Comparison of ENCODE assay signal across 7 cellular contexts in the genomic region with DNA sequence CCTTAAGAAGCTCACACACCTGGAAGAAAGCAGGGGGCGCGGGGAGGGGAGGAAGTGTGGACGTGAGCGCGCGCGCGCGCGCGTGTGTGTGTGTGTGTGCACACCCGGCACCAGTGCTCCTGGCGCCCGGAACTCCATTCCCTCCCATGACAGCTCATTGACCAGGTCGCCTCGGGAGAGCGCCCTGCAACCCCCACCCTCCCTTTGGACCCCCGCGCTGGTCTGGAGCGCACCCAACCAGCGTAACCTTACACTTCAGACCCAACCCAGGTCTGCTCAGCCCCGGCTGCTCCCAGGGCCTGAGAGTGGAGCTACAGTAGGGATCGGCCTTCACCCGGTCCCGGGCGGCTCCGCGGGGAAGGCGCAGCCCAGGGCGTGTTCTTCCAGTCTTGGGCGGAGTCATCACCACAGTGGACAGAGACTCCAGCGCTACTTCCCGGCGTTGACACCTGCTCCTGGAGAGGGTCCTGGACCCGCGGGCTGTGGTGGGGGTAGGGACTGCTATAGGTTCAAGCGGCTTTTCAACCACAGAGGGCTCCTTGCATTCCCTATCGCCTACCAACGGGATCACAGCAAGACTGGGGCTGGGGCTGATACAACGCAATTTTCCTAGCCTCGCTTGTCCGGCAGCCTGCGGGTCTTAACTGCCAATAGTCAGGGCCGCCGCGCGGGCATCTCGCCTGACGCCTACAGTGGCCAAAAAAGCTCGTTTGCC. TPM values are rescaled to one million over a fixed set of nuclear protein-coding genes. Genes with fewer than 3 reads are reported as not detected.
A peak's percentile ranks its signal among the peaks of the same experiment; 100 is the strongest.
DNase-seq lines count a peak whose midpoint lies in the region; ATAC-seq, FAIRE-seq and TF ChIP-seq lines count a peak whose summit lies in the region.

No MANE protein-coding gene starts in this region.

- no peak overlapping the region for H3K27ac Mint-ChIP-seq in stimulated activated naive B cell treated with anti-CD40 and anti-IgM and Interleukin-4, amounts not matched to agents 10 μg/mL and 1 μg/mL and 100 μg/mL, for 72 hours

- FAIRE-seq in keratinocyte (lab: Jason Lieb, UNC), result no peak

- H3K79me2 ChIP-seq in keratinocyte (ENCODE audit: control insufficient read depth, insufficient read depth, low read length), result peaks cover 56% of the 10 kb centered on the region

- H3K9ac ChIP-seq in keratinocyte (ENCODE audit: control insufficient read depth, extremely low read depth, insufficient read depth, low read length), result peak overlapping the region; percentile 82

- H3K36me3 ChIP-seq in keratinocyte (ENCODE audit: control insufficient read depth in 2 of 2, extremely low read depth in 1 of 2, insufficient read depth in 2 of 2, low read length in 2 of 2), result no peaks in the 10 kb centered on the region

- peak overlapping the region; percentile 87 for H3K4me2 ChIP-seq in keratinocyte (ENCODE audit: control insufficient read depth, extremely low read depth, insufficient read depth, low read depth, low read length)

- H3K27me3 Mint-ChIP-seq in stimulated activated naive B cell treated with anti-CD40 and anti-IgM and Interleukin-4, amounts not matched to agents 10 μg/mL and 1 μg/mL and 100 μg/mL, for 72 hours, result peaks cover 55 to 72% of the 10 kb centered on the region in 2 donors

- peaks cover 15% of the 10 kb centered on the region for H3K4me1 ChIP-seq in keratinocyte (ENCODE audit: control insufficient read depth, extremely low read depth, insufficient read depth, low read length)

- peaks cover 5% of the 10 kb centered on the region for H4K20me1 ChIP-seq in keratinocyte (ENCODE audit: control insufficient read depth, extremely low read depth, insufficient read depth, low read length)

- no peaks in the 10 kb centered on the region for H3K9me3 ChIP-seq in keratinocyte (ENCODE audit: control insufficient read depth, low read depth, low read length)

- no peaks in the 10 kb centered on the region for H3K27me3 ChIP-seq in keratinocyte (ENCODE audit: control insufficient read depth, extremely low read depth, insufficient read depth, low read length)

- TF ChIP-seq CTCF in GM12875 (IDR thresholded peaks at IDR 0.05; ENCODE audit: borderline replicate concordance, insufficient read depth, low read depth, low read length), result no peak
- no peak for TF ChIP-seq CTCF in astrocyte of the spinal cord (IDR thresholded peaks at IDR 0.05; ENCODE audit: low read depth, low read length)
- TF ChIP-seq CTCF in keratinocyte (optimal IDR thresholded peaks at IDR 0.05 in 1 of 3, IDR thresholded peaks at IDR 0.05 in 1 of 3, conservative IDR thresholded peaks at IDR 0.05 in 1 of 3; ENCODE audit: extremely low read depth in 1 of 3, insufficient read depth in 2 of 3, low read length in 3 of 3), result no peak

- peaks cover 9 to 17% of the 10 kb centered on the region in 2 donors for H3K4me1 Mint-ChIP-seq in stimulated activated naive B cell treated with anti-CD40 and anti-IgM and Interleukin-4, amounts not matched to agents 10 μg/mL and 1 μg/mL and 100 μg/mL, for 72 hours

- no peak for ATAC-seq in stimulated activated naive B cell treated with anti-CD40 and anti-IgM and Interleukin-4, amounts not matched to agents 10 μg/mL and 1 μg/mL and 100 μg/mL, for 72 hours (replicated peaks)
- no peak for ATAC-seq in HG02798 (IDR thresholded peaks at IDR 0.05; ENCODE audit: poor library complexity, unreplicated experiment)
- no peak for ATAC-seq in HG02678 (IDR thresholded peaks at IDR 0.05; ENCODE audit: unreplicated experiment)

- peak overlapping the region; percentile 49 for H3K4me3 ChIP-seq in GM12875 (ENCODE audit: low read depth, low read length)
- H3K4me3 ChIP-seq in astrocyte of the spinal cord (ENCODE audit: low read depth, low read length), result peak overlapping the region; percentile 4
- peak overlapping the region; percentile 71 to 85 (median 83) for H3K4me3 ChIP-seq in keratinocyte (ENCODE audit: control insufficient read depth in 2 of 3, extremely low read depth in 1 of 3, insufficient read depth in 2 of 3, low read depth in 1 of 3, low read length in 3 of 3)

- no peaks in the 10 kb centered on the region for H3K36me3 Mint-ChIP-seq in stimulated activated naive B cell treated with anti-CD40 and anti-IgM and Interleukin-4, amounts not matched to agents 10 μg/mL and 1 μg/mL and 100 μg/mL, for 72 hours

- dilution Hi-C loops in keratinocyte (cut with MboI; ENCODE audit: extremely low pct_ligation_motif_present, low sequenced_read_pairs), result no loop called here

- peak overlapping the region; percentile 59 to 82 for H3K4me3 Mint-ChIP-seq in stimulated activated naive B cell treated with anti-CD40 and anti-IgM and Interleukin-4, amounts not matched to agents 10 μg/mL and 1 μg/mL and 100 μg/mL, for 72 hours

- DNase-seq in NCI-H2029 (lab: John Stamatoyannopoulos, UW) (peak; percentile 65), astrocyte of the spinal cord (ENCODE audit: low read depth, low spot score) (peak; percentile 2), keratinocyte (ENCODE audit: low read depth, low spot score) (no peak)
- no peak for DNase-seq in stimulated activated naive B cell treated with anti-CD40 and anti-IgM and Interleukin-4, amounts not matched to agents 10 μg/mL and 1 μg/mL and 100 μg/mL, for 72 hours

- H2AFZ ChIP-seq in keratinocyte (ENCODE audit: control insufficient read depth, low read length), result peak overlapping the region; percentile 83

- no peaks in the 10 kb centered on the region for H3K9me1 ChIP-seq in keratinocyte (ENCODE audit: control insufficient read depth, extremely low read depth, insufficient read depth, low read length)

- no peaks in the 10 kb centered on the region for H3K9me3 Mint-ChIP-seq in stimulated activated naive B cell treated with anti-CD40 and anti-IgM and Interleukin-4, amounts not matched to agents 10 μg/mL and 1 μg/mL and 100 μg/mL, for 72 hours

- H3K27ac ChIP-seq in keratinocyte (ENCODE audit: control insufficient read depth, insufficient read depth, low read length), result peak overlapping the region; percentile 59

- in situ Hi-C loops in astrocyte of the spinal cord (cut with HindIII; ENCODE audit: low sequenced_read_pairs), result no loop called here

RNA-seq across cellular contexts. Expression of a gene that starts 1.4 kb away (rescaled TPM):
- 27.2 to 35.5 TPM (median 29.3 TPM) in 3 replicates for polyA plus RNA-seq in keratinocyte
- polyA plus RNA-seq in keratinocyte (2011; ENCODE audit: low read depth), result 9.0 TPM
- polyA plus RNA-seq in keratinocyte (2011; cell fraction: cytosol; rRNA removed), result 12.0 and 18.0 TPM in 2 replicates
- polyA plus RNA-seq in keratinocyte (2011; cell fraction: nucleus; rRNA removed), result 42.4 and 46.6 TPM in 2 replicates
- 12.8 and 24.1 TPM in 2 replicates for polyA plus RNA-seq in keratinocyte (2012; ENCODE audit: low replicate concordance)
- polyA minus RNA-seq in keratinocyte, result 27.7 to 34.9 TPM (median 29.1 TPM) in 3 replicates
- 17.8 TPM for polyA minus RNA-seq in keratinocyte (2011; cell fraction: cytosol; rRNA and poly(A)+ RNA removed)
- polyA minus RNA-seq in keratinocyte (2011; cell fraction: nucleus; rRNA and poly(A)+ RNA removed), result 32.6 and 40.7 TPM in 2 replicates

Comparison
In these comparisons a context has a peak if more than half of its experiments do, and no peak if none do; other contexts are left out.
1. H3K4me3 ChIP-seq: peak in every context shown above with its lines; median percentile 83 in keratinocyte; 49 in GM12875; 4 in astrocyte of the spinal cord.
2. DNase-seq: peak in NCI-H2029 (single experiment) and astrocyte of the spinal cord (single experiment); none in keratinocyte (single experiment) and stimulated activated naive B cell treated with anti-CD40 and anti-IgM and Interleukin-4, amounts not matched to agents 10 μg/mL and 1 μg/mL and 100 μg/mL, for 72 hours (single experiment).